In the genomic region with DNA sequence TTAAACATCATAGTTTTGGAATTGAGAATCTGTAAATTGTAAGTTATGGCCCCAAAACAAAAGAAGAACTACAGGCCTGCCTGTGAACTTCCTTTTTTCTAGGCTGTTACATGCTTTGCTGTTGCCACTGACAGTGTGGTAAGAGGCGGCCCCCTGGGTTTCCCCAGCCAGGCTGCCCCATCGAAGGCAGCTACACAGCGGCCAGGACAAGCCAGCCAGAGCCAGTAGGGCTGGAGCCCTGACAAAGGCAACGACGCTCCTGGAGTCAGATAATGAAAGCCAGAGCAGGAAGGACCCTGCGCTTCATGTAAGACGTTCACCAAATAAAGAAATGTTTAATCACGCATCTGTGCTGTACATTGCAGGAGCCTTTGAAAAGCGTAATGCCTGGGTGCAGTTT, we compare ENCODE assay signal across 8 cellular contexts. TPM values are rescaled to one million over a fixed set of nuclear protein-coding genes. Genes with fewer than 3 reads are reported as not detected.
DNase-seq lines count a peak whose midpoint lies in the region; ATAC-seq and TF ChIP-seq lines count a peak whose summit lies in the region.

No MANE protein-coding gene starts in this region.

- intact Hi-C loops in esophagus muscularis mucosa (cut with DNase I) (loop anchor here (5.0 kb wide), 2 partner anchors 37 to 63 kb away; no protein-coding TSS in a partner anchor), testis (cut with DNase I; ENCODE audit: low total_unique reads) (no loop called here)

- DNase-seq in EL (peak; percentile 44), MV-4-11 (lab: John Stamatoyannopoulos, UW) (peak; percentile 95), esophagus muscularis mucosa (ENCODE audit: extremely low spot score) (peak; percentile 92), nucleus accumbens (lab: John Stamatoyannopoulos, UW) (peak in 41 of 56 donors; percentile 3 to 73 (median 32)), testis (peak; percentile 26), SHP77 (lab: John Stamatoyannopoulos, UW) (no peak)
- peak in 2 of 3 experiments; percentile 50 to 67 for DNase-seq in activated CD8-positive, alpha-beta memory T cell treated with anti-CD3 and anti-CD28 coated beads for 48 hours (ENCODE audit: low read depth in 2 of 3, low spot score in 2 of 3)

- H3K27me3 ChIP-seq in esophagus muscularis mucosa (no peaks in the 10 kb centered on the region), testis (no peaks in the 10 kb centered on the region)

- TF ChIP-seq POLR2A in esophagus muscularis mucosa (IDR thresholded peaks at IDR 0.05; ENCODE audit: low read depth), result no peak
- TF ChIP-seq POLR2A in testis (IDR thresholded peaks at IDR 0.05), result no peak

- H3K27ac ChIP-seq in esophagus muscularis mucosa (replicated peaks in 1 of 4) (peak overlapping the region; percentile 43 to 79 (median 70)), testis (no peak overlapping the region)

- no peak for TF ChIP-seq EP300 in esophagus muscularis mucosa (IDR thresholded peaks at IDR 0.05)

- H3K4me1 ChIP-seq in esophagus muscularis mucosa (peaks cover 11 to 34% (median 30%) of the 10 kb centered on the region in 4 donors), testis (no peaks in the 10 kb centered on the region)

- H3K9me3 ChIP-seq in esophagus muscularis mucosa (no peaks in the 10 kb centered on the region), testis (no peaks in the 10 kb centered on the region)

- H3K36me3 ChIP-seq in esophagus muscularis mucosa, result no peaks in the 10 kb centered on the region
- no peaks in the 10 kb centered on the region for H3K36me3 ChIP-seq in testis (ENCODE audit: low read depth, missing control alignments)

- 8% methylated on average over 9 of the region's 9 CpGs for WGBS in esophagus muscularis mucosa
- WGBS in testis, 2 donors, result 47 to 58% methylated on average over 9 of the region's 9 CpGs

- H3K4me3 ChIP-seq in esophagus muscularis mucosa, result peak overlapping the region; percentile 20 to 33 (median 25)
- H3K4me3 ChIP-seq in testis, result no peak overlapping the region

- TF ChIP-seq CTCF in esophagus muscularis mucosa (IDR thresholded peaks at IDR 0.05), result no peak
- no peak for TF ChIP-seq CTCF in testis (IDR thresholded peaks at IDR 0.05)

- ATAC-seq in GM21619 (IDR thresholded peaks at IDR 0.05; ENCODE audit: unreplicated experiment), result peak; percentile 93

RNA-seq across cellular contexts. Expression of a gene that starts 55.0 kb away (rescaled TPM):
- total RNA-seq in esophagus muscularis mucosa, result 10 to 100 TPM; 41.4 to 76.6 (median 48.1) TPM
- 10 to 100 TPM; 11.5 to 14.5 TPM for total RNA-seq in testis
- polyA plus RNA-seq in testis (ENCODE audit: insufficient read depth, low read depth, low replicate concordance), result 11.2 TPM

Comparison
In these comparisons a context has a peak if more than half of its experiments do, and no peak if none do; other contexts are left out.
1. DNase-seq: peak in EL (single experiment), MV-4-11 (single experiment), activated CD8-positive, alpha-beta memory T cell treated with anti-CD3 and anti-CD28 coated beads for 48 hours (2 of 3), esophagus muscularis mucosa (single experiment), nucleus accumbens (41 of 56) and testis (single experiment); none in SHP77 (0 of 2).
2. H3K27ac ChIP-seq: peak in esophagus muscularis mucosa (4 of 4); none in testis (0 of 2).
3. H3K4me3 ChIP-seq: peak in esophagus muscularis mucosa (4 of 4); none in testis (0 of 2).